In the genomic region with DNA sequence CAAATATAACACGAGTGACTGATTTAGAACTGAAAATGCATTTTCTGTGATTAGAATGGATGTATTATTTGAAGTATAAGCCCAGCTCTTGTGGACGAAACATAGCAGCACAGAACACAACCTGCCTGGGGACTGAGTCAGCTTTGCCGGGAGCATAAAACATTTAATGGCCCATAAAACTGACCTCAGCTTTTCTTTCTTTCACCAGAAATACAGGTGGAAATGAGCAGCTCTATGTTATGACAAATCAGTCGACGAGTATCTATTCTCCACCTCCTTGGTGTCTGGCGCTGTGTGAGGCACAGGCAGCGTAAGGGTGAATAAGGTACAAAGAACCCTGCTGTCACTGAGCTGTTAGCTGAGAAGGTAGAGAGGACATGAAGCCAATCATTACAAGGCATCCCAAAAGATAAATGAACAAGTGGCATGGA, we compare ENCODE assay signal across 1 cellular context.
A peak's percentile ranks its signal among the peaks of the same experiment; 100 is the strongest.
TF ChIP-seq lines count a peak whose summit lies in the region.

No MANE protein-coding gene starts in this region.

TF ChIP-seq in HCT116, 20 proteins besides CTCF, POLR2A, EP300 and RAD21:
- TF ChIP-seq, protein P1, sequence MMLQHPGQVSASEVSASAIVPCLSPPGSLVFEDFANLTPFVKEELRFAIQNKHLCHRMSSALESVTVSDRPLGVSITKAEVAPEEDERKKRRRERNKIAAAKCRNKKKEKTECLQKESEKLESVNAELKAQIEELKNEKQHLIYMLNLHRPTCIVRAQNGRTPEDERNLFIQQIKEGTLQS (IDR thresholded peaks at IDR 0.05): no peak
- TF ChIP-seq, protein P2, sequence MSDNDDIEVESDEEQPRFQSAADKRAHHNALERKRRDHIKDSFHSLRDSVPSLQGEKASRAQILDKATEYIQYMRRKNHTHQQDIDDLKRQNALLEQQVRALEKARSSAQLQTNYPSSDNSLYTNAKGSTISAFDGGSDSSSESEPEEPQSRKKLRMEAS (IDR thresholded peaks at IDR 0.05): 0 out of 2 replicates have a peak, but pooled peaks have one; percentile 48
- TF ChIP-seq, protein P3, sequence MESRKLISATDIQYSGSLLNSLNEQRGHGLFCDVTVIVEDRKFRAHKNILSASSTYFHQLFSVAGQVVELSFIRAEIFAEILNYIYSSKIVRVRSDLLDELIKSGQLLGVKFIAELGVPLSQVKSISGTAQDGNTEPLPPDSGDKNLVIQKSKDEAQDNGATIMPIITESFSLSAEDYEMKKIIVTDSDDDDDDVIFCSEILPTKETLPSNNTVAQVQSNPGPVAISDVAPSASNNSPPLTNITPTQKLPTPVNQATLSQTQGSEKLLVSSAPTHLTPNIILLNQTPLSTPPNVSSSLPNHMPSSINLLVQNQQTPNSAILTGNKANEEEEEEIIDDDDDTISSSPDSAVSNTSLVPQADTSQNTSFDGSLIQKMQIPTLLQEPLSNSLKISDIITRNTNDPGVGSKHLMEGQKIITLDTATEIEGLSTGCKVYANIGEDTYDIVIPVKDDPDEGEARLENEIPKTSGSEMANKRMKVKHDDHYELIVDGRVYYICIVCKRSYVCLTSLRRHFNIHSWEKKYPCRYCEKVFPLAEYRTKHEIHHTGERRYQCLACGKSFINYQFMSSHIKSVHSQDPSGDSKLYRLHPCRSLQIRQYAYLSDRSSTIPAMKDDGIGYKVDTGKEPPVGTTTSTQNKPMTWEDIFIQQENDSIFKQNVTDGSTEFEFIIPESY (IDR thresholded peaks at IDR 0.05; ENCODE audit: extremely low read depth, insufficient replicate concordance, low read length): no peak
- TF ChIP-seq EZH2phosphoT487 (IDR thresholded peaks at IDR 0.05; ENCODE audit: borderline replicate concordance) (no peak), POLR2AphosphoS5 (IDR thresholded peaks at IDR 0.05; ENCODE audit: low read depth, low read length) (peak; percentile 41; the same call in 1 of the 2 replicates), FOSL1 (IDR thresholded peaks at IDR 0.05; ENCODE audit: low read depth) (peak; percentile 68), TCF7L2 (IDR thresholded peaks at IDR 0.05; ENCODE audit: borderline replicate concordance, extremely low read depth, insufficient read depth, insufficient read length) (peak; percentile 65), SRF (IDR thresholded peaks at IDR 0.05; ENCODE audit: low read depth) (no peak), JUND (IDR thresholded peaks at IDR 0.05) (peak; percentile 78), ELF1 (IDR thresholded peaks at IDR 0.05; ENCODE audit: borderline replicate concordance, low read depth) (no peak), SP1 (IDR thresholded peaks at IDR 0.05; ENCODE audit: low read depth) (peak; percentile 65), CBX3 (IDR thresholded peaks at IDR 0.05; ENCODE audit: low read depth) (peak; percentile 79), CEBPB (IDR thresholded peaks at IDR 0.05; ENCODE audit: low read depth) (0 out of 2 replicates have a peak, but pooled peaks have one; percentile 50), EZH2 (IDR thresholded peaks at IDR 0.05) (no peak), SIN3A (IDR thresholded peaks at IDR 0.05; ENCODE audit: low read depth) (0 out of 2 replicates have a peak, but pooled peaks have one; percentile 57), ZNF274 (IDR thresholded peaks at IDR 0.05; ENCODE audit: low read depth, low read length) (no peak), EGR1 (IDR thresholded peaks at IDR 0.05; ENCODE audit: low read depth) (no peak), ZFX (IDR thresholded peaks at IDR 0.05) (no peak)
- TF ChIP-seq, protein P4, sequence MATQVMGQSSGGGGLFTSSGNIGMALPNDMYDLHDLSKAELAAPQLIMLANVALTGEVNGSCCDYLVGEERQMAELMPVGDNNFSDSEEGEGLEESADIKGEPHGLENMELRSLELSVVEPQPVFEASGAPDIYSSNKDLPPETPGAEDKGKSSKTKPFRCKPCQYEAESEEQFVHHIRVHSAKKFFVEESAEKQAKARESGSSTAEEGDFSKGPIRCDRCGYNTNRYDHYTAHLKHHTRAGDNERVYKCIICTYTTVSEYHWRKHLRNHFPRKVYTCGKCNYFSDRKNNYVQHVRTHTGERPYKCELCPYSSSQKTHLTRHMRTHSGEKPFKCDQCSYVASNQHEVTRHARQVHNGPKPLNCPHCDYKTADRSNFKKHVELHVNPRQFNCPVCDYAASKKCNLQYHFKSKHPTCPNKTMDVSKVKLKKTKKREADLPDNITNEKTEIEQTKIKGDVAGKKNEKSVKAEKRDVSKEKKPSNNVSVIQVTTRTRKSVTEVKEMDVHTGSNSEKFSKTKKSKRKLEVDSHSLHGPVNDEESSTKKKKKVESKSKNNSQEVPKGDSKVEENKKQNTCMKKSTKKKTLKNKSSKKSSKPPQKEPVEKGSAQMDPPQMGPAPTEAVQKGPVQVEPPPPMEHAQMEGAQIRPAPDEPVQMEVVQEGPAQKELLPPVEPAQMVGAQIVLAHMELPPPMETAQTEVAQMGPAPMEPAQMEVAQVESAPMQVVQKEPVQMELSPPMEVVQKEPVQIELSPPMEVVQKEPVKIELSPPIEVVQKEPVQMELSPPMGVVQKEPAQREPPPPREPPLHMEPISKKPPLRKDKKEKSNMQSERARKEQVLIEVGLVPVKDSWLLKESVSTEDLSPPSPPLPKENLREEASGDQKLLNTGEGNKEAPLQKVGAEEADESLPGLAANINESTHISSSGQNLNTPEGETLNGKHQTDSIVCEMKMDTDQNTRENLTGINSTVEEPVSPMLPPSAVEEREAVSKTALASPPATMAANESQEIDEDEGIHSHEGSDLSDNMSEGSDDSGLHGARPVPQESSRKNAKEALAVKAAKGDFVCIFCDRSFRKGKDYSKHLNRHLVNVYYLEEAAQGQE (IDR thresholded peaks at IDR 0.05; ENCODE audit: low read depth): no peak
